21 cellular contexts compared by ENCODE assay signal in genomic region chr19:33698576-33699435, GRCh38.
DNase-seq lines count a peak whose midpoint lies in the region; ATAC-seq, FAIRE-seq and TF ChIP-seq lines count a peak whose summit lies in the region.
"Had no signal": no experiment of that assay in that cellular context is flagged by ENCODE, and none has a peak within 500 bp of the region (broad histone marks: within the 10 kb centered on the region; RNA-seq: fewer than 3 reads in every experiment).

No MANE protein-coding gene starts in this region.

- intact Hi-C loops in kidney (cut with DNase I) (no loop called here), sigmoid colon (cut with DNase I) (no loop called here)

- CTCF ChIA-PET in A549 (lab: Yijun Ruan, JAX): interaction anchor here (0.6 to 1.6 kb wide), 7 partner anchors 11 to 79 kb away, joined by 3 to 5 read pairs (median 4); no protein-coding TSS in a partner anchor

- H3K9me3 ChIP-seq in A549: no peaks in the 10 kb centered on the region
- no peaks in the 10 kb centered on the region for H3K9me3 ChIP-seq in kidney (ENCODE audit: control insufficient read depth in 1 of 2, low read length in 2 of 2)
- no peaks in the 10 kb centered on the region for H3K9me3 ChIP-seq in sigmoid colon
- H3K9me3 ChIP-seq: BLaER1 treated with 17β-estradiol and CSF1 and Interleukin-3, amounts not matched to agents 10 nM and 100 nM; MG63 had no signal

- no peak overlapping the region for H3K9ac ChIP-seq in kidney (ENCODE audit: low read length in 2 of 2)
- H3K9ac ChIP-seq: BLaER1 treated with 17β-estradiol and CSF1 and Interleukin-3, amounts not matched to agents 10 nM and 100 nM had no signal

- TF ChIP-seq RAD21 in A549 (conservative IDR thresholded peaks at IDR 0.05 in 1 of 2, IDR thresholded peaks at IDR 0.05 in 1 of 2): no peak

- TF ChIP-seq CTCF in A549 (IDR thresholded peaks at IDR 0.05): no peak
- TF ChIP-seq CTCF in kidney (IDR thresholded peaks at IDR 0.05; ENCODE audit: borderline replicate concordance, extremely low read depth, insufficient read depth): no peak
- no peak for TF ChIP-seq CTCF in sigmoid colon (IDR thresholded peaks at IDR 0.05)

- H3K27me3 ChIP-seq in H7 (ENCODE audit: control insufficient read depth, insufficient read depth, low read length) (no peaks in the 10 kb centered on the region), sigmoid colon (no peaks in the 10 kb centered on the region)
- H3K27me3 ChIP-seq: BLaER1 treated with 17β-estradiol and CSF1 and Interleukin-3, amounts not matched to agents 10 nM and 100 nM had no signal

- POLR2A ChIA-PET in A549 (lab: Yijun Ruan, JAX): no interaction called here

- H3K27ac ChIP-seq in A549 (no peak overlapping the region), kidney (ENCODE audit: low read depth in 2 of 2, low read length in 2 of 2) (no peak overlapping the region), sigmoid colon (no peak overlapping the region)
- H3K27ac ChIP-seq: BLaER1 treated with 17β-estradiol and CSF1 and Interleukin-3, amounts not matched to agents 10 nM and 100 nM; PC-9 had no signal

- H3K36me3 ChIP-seq in H7 (replicated peaks; ENCODE audit: control insufficient read depth, insufficient read depth, low read length) (no peaks in the 10 kb centered on the region), kidney (ENCODE audit: control insufficient read depth in 1 of 2, insufficient read depth in 2 of 2, low read length in 2 of 2) (no peaks in the 10 kb centered on the region), sigmoid colon (no peaks in the 10 kb centered on the region)
- H3K36me3 ChIP-seq: BLaER1 treated with 17β-estradiol and CSF1 and Interleukin-3, amounts not matched to agents 10 nM and 100 nM; MG63 had no signal

- H3K4me3 ChIP-seq in A549: no peak overlapping the region
- H3K4me3 ChIP-seq in H7 (ENCODE audit: insufficient read depth, low read depth, low read length): no peak overlapping the region
- no peak overlapping the region for H3K4me3 ChIP-seq in kidney (ENCODE audit: low read length in 2 of 2)
- H3K4me3 ChIP-seq in sigmoid colon: no peak overlapping the region
- H3K4me3 ChIP-seq: BLaER1 treated with 17β-estradiol and CSF1 and Interleukin-3, amounts not matched to agents 10 nM and 100 nM; K562; MG63; PC-9 had no signal

- TF ChIP-seq POLR2A in A549 (IDR thresholded peaks at IDR 0.05; ENCODE audit: low read length) (no peak), sigmoid colon (IDR thresholded peaks at IDR 0.05) (no peak)

- H3K4me2 ChIP-seq in A549: no peak overlapping the region
- H3K4me2 ChIP-seq: BLaER1 treated with 17β-estradiol and CSF1 and Interleukin-3, amounts not matched to agents 10 nM and 100 nM; PC-9 had no signal

- DNase-seq in A549 (ENCODE audit: low read depth in 1 of 2, low spot score in 1 of 2) (no peak), H7 (peak; percentile 28), kidney (peak; percentile 54), sigmoid colon (peak; percentile 57), HTR-8/SVneo (ENCODE audit: insufficient read length, low spot score) (no peak), NCI-H1694 treated with DMSO at 0.1 percent for 48 hours (lab: John Stamatoyannopoulos, UW) (no peak)
- DNase-seq: ACHN; CD8-positive, alpha-beta T cell; DND-41; MG63; NCI-H1417; NCI-H2029; NCI-H2227 treated with DMSO at 0.1 percent for 48 hours; NCI-H510A; PC-9; RPMI8226 had no signal

- ATAC-seq in A549 (peak; percentile 5 to 34; a peak in 3 of 6 replicates), GM18519 (IDR thresholded peaks at IDR 0.05; ENCODE audit: low FRiP score, unreplicated experiment) (no peak)
- ATAC-seq: CD8-positive, alpha-beta T cell; K562 had no signal

- WGBS in A549 (ENCODE audit: missing lambda C conversion rate): 3% methylated on average over 14 of the region's 14 CpGs
- 69 to 77% methylated on average over 14 of the region's 14 CpGs for WGBS in sigmoid colon, 2 donors

- H3K4me1 ChIP-seq in A549 (no peaks in the 10 kb centered on the region), kidney (ENCODE audit: control insufficient read depth in 1 of 2, insufficient read depth in 1 of 2, low read depth in 1 of 2, low read length in 2 of 2) (no peaks in the 10 kb centered on the region), sigmoid colon (no peaks in the 10 kb centered on the region)
- H3K4me1 ChIP-seq: BLaER1 treated with 17β-estradiol and CSF1 and Interleukin-3, amounts not matched to agents 10 nM and 100 nM had no signal

- FAIRE-seq in A549 (lab: Jason Lieb, UNC) (no peak), kidney (lab: Jason Lieb, UNC) (no peak), HTR-8/SVneo (lab: Jason Lieb, UNC) (no peak)
- FAIRE-seq: G401.6, H1, K562 had no signal

- TF ChIP-seq EP300 in A549 (IDR thresholded peaks at IDR 0.05) (no peak), sigmoid colon (IDR thresholded peaks at IDR 0.05) (no peak)

TF ChIP-seq in A549, 52 proteins besides CTCF, POLR2A, EP300 and RAD21:
- TF ChIP-seq RNF2 (IDR thresholded peaks at IDR 0.05; ENCODE audit: borderline replicate concordance, low read depth) (no peak), HDAC2 (IDR thresholded peaks at IDR 0.05) (no peak), JUN (IDR thresholded peaks at IDR 0.05) (no peak), ZFP36 (IDR thresholded peaks at IDR 0.05; ENCODE audit: borderline replicate concordance, partially characterized antibody) (no peak), PBX3 (IDR thresholded peaks at IDR 0.05) (no peak), NFE2L2 (conservative IDR thresholded peaks at IDR 0.05; ENCODE audit: low read length) (no peak), EHMT2 (IDR thresholded peaks at IDR 0.05; ENCODE audit: low read depth) (no peak), NR3C1 (IDR thresholded peaks at IDR 0.05) (no peak), CBX8 (IDR thresholded peaks at IDR 0.05) (no peak), CBX2 (IDR thresholded peaks at IDR 0.05; ENCODE audit: borderline replicate concordance, low read depth) (no peak), ZNF302 (CRISPR knock-in tag; IDR thresholded peaks at IDR 0.05) (no peak), POLR2AphosphoS2 (conservative IDR thresholded peaks at IDR 0.05; ENCODE audit: low read length) (no peak)
- TF ChIP-seq, protein P1, sequence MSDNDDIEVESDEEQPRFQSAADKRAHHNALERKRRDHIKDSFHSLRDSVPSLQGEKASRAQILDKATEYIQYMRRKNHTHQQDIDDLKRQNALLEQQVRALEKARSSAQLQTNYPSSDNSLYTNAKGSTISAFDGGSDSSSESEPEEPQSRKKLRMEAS (IDR thresholded peaks at IDR 0.05): no peak
- TF ChIP-seq, protein P2, sequence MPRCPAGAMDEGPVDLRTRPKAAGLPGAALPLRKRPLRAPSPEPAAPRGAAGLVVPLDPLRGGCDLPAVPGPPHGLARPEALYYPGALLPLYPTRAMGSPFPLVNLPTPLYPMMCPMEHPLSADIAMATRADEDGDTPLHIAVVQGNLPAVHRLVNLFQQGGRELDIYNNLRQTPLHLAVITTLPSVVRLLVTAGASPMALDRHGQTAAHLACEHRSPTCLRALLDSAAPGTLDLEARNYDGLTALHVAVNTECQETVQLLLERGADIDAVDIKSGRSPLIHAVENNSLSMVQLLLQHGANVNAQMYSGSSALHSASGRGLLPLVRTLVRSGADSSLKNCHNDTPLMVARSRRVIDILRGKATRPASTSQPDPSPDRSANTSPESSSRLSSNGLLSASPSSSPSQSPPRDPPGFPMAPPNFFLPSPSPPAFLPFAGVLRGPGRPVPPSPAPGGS (IDR thresholded peaks at IDR 0.05): no peak

Comparison
In these comparisons a context has a peak if more than half of its experiments do, and no peak if none do; other contexts are left out.
1. DNase-seq: peak in H7 (single experiment), kidney (single experiment) and sigmoid colon (single experiment); none in A549 (0 of 2), HTR-8/SVneo (single experiment) and NCI-H1694 treated with DMSO at 0.1 percent for 48 hours (single experiment).